ENCODE assay signal across 15 cellular contexts in the genomic region with DNA sequence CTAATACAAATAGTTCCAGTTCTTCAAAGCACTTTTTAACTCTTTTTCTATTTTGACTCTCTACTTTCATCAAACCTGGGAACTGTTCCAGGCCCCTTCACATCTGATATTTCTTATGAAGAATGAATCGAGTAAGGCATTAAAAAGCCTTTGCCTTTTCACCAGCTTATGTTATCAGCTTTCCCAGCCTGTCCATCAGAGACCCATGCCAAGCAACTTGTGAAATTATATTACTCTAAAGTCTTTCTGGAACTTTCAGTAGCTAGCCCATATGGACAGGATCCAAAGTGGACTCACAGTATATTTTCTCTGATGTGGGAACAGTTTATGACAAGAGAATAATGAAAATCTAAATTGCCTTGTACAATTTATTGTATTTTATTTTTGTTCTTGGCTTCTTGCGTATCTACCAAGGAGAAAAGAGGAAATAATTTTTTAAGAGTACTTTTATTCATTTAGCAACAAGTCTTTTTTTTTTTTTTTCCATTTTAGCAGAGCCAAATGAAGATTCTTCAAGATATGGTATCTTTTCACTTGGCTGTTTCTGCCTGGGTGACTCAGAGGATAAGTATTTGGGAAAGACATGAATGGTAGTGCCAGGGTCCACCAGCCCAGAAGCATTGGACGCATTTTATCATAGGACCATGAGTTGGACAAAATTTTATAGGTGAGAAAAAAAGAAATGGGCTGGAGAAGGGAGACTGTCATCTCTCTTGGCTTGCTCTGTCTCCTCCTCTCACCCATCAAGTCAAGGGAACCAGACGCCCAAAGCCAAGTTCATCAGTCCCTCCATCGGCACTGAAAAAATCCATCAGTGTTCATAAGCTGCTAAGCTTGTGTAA.
"Had no signal": no experiment of that assay in that cellular context is flagged by ENCODE, and none has a peak within 500 bp of the region (broad histone marks: within the 10 kb centered on the region; RNA-seq: fewer than 3 reads in every experiment).

No MANE protein-coding gene starts in this region.

- DNase-seq: activated B cell treated with CpG ODN at 0.5 μM for 24 hours; activated CD4-positive, alpha-beta T cell treated with anti-CD3 and anti-CD28 coated beads, Interleukin-2, amount 10 ng/mL, durations not matched to agents 7 days and 5 days; activated naive CD4-positive, alpha-beta T cell treated with anti-CD3 and anti-CD28 coated beads, Interleukin-2, amount 50 U/mL, for 16 hours; activated T-cell treated with anti-CD3 and anti-CD28 coated beads for 4 hours; amygdala; endodermal cell; foreskin melanocyte; head of caudate nucleus; left lung; mesendoderm; stimulated activated CD4-positive, alpha-beta T cell treated with anti-CD3 and anti-CD28 coated beads, Interleukin-15, amount 100 ng/mL, for 24 hours; stimulated activated CD4-positive, alpha-beta T cell treated with anti-CD3 and anti-CD28 coated beads, Interleukin-4, amount 100 ng/mL, for 4 hours; stimulated activated naive CD8-positive, alpha-beta T cell treated with anti-CD3 and anti-CD28 coated beads, Interleukin-15, amount 100 ng/mL, for 72 hours; T-helper 17 cell; testis had no signal

- H3K9me3 ChIP-seq: left lung, testis had no signal

- H3K27ac ChIP-seq: testis had no signal

- H3K4me3 ChIP-seq: left lung, testis had no signal

- H3K4me1 ChIP-seq: left lung, testis had no signal

- ATAC-seq: left lung; stimulated activated naive CD8-positive, alpha-beta T cell treated with anti-CD3 and anti-CD28 coated beads, Interleukin-15, amount 100 ng/mL, for 72 hours; T-helper 17 cell had no signal

- H3K36me3 ChIP-seq: left lung had no signal

- H3K27me3 ChIP-seq: left lung, testis had no signal
